In the genomic region with DNA sequence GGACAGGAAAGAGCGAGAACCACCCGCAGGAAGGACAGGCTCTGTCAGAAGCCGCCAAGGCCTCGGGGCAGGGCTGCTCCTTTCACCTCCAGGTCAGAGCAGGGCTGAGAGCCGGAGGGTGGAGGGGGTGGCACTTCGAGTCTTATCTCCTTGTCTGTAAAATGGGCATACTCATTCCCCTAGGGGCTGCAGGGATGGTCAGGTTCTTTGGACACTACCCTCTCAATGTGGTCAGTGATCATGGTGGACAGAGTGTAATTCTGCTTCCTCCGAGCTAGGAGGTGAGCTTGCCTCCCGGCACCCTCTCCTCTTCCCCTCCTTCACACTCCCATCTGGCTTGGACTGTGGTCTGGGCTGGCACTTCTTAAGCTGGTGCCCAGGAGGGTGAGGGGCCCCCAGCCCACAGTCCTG, we compare ENCODE assay signal across 17 cellular contexts. TPM values are rescaled to one million over a fixed set of nuclear protein-coding genes. Genes with fewer than 3 reads are reported as not detected.
DNase-seq lines count a peak whose midpoint lies in the region; ATAC-seq, FAIRE-seq and TF ChIP-seq lines count a peak whose summit lies in the region.
"Had no signal": no experiment of that assay in that cellular context is flagged by ENCODE, and none has a peak within 500 bp of the region (broad histone marks: within the 10 kb centered on the region; RNA-seq: fewer than 3 reads in every experiment).

No MANE protein-coding gene starts in this region.

- H3K9me3 ChIP-seq in K562 (replicated peaks; ENCODE audit: control insufficient read depth, insufficient read depth, low read depth, low read length) (no peaks in the 10 kb centered on the region), endothelial cell of umbilical vein (replicated peaks; ENCODE audit: control insufficient read depth, insufficient read depth, low read length) (no peaks in the 10 kb centered on the region), tibial artery (no peaks in the 10 kb centered on the region)
- H3K9me3 ChIP-seq in naive thymus-derived CD4-positive, alpha-beta T cell (ENCODE audit: control insufficient read depth in 2 of 3, low read length in 3 of 3) = no peaks in the 10 kb centered on the region

- H3K36me3 Mint-ChIP-seq in naive thymus-derived CD4-positive, alpha-beta T cell = no peaks in the 10 kb centered on the region
- H3K36me3 Mint-ChIP-seq: activated naive CD4-positive, alpha-beta T cell treated with anti-CD3 and anti-CD28 coated beads, Interleukin-2, amount 10 ng/mL, durations not matched to agents 7 days and 5 days had no signal

- BruUV-seq in K562 (replicated peaks; lab: Mats Ljungman, UMichigan) = no TSS peak
- no TSS peak for BruUV-seq in endothelial cell of umbilical vein (replicated peaks; lab: Mats Ljungman, UMichigan)

- H2AFZ ChIP-seq in K562 (ENCODE audit: low read depth, low read length) (no peak overlapping the region), endothelial cell of umbilical vein (ENCODE audit: low read depth, low read length) (no peak overlapping the region)
- H2AFZ ChIP-seq: hepatocyte had no signal

- H3K79me2 ChIP-seq in K562 (ENCODE audit: control insufficient read depth, insufficient read depth, low read length) (no peaks in the 10 kb centered on the region), endothelial cell of umbilical vein (ENCODE audit: control insufficient read depth, insufficient read depth, low read length) (peaks cover 73% of the 10 kb centered on the region)
- H3K79me2 ChIP-seq: hepatocyte had no signal

- H3K36me3 ChIP-seq in K562 (ENCODE audit: control insufficient read depth, insufficient read depth, low read length) (no peaks in the 10 kb centered on the region), endothelial cell of umbilical vein (ENCODE audit: control insufficient read depth in 2 of 2, extremely low read depth in 1 of 2, insufficient read depth in 2 of 2, low read length in 2 of 2) (peaks cover 14 to 30% of the 10 kb centered on the region in 2 experiments), tibial artery (peaks cover 13 to 34% (median 21%) of the 10 kb centered on the region in 3 donors)
- H3K36me3 ChIP-seq in naive thymus-derived CD4-positive, alpha-beta T cell (ENCODE audit: control insufficient read depth in 2 of 3, insufficient read depth in 3 of 3, low read length in 3 of 3) = no peaks in the 10 kb centered on the region

- no peak overlapping the region for H3K4me3 ChIP-seq in K562
- peak overlapping the region; percentile 94 to 99 (median 94) for H3K4me3 ChIP-seq in endothelial cell of umbilical vein (replicated peaks in 1 of 3; ENCODE audit: insufficient read depth in 1 of 3, low read depth in 1 of 3, low read length in 3 of 3)
- no peak overlapping the region for H3K4me3 ChIP-seq in naive thymus-derived CD4-positive, alpha-beta T cell (ENCODE audit: low read length)
- H3K4me3 ChIP-seq in tibial artery = peak overlapping the region; percentile 3 to 14
- H3K4me3 ChIP-seq: hepatocyte had no signal

- peaks cover 7 to 17% (median 11%) of the 10 kb centered on the region in 7 donors for H3K4me1 Mint-ChIP-seq in naive thymus-derived CD4-positive, alpha-beta T cell

- H3K9ac ChIP-seq in K562 (ENCODE audit: insufficient read depth in 1 of 2, low read depth in 2 of 2, low read length in 2 of 2) = peak overlapping the region in 1 of 2 experiments; percentile 48; a peak in 1 of 4 replicates
- peak overlapping the region; percentile 100 for H3K9ac ChIP-seq in endothelial cell of umbilical vein (replicated peaks; ENCODE audit: extremely low read depth, insufficient read depth, low read length)

- dilution Hi-C loops in endothelial cell of umbilical vein (cut with MboI; ENCODE audit: extremely low pct_ligation_motif_present, low sequenced_read_pairs) = no loop called here

- H3K4me1 ChIP-seq in K562 (replicated peaks in 1 of 2; ENCODE audit: control insufficient read depth in 2 of 2, insufficient read depth in 2 of 2, low read length in 2 of 2) (peaks cover 0 to 10% of the 10 kb centered on the region in 2 experiments; a peak in 1 of 5 replicates), endothelial cell of umbilical vein (ENCODE audit: control insufficient read depth, extremely low read depth, insufficient read depth, low read length) (peaks cover 43% of the 10 kb centered on the region), tibial artery (peaks cover 0 to 46% (median 17%) of the 10 kb centered on the region in 4 donors)
- H3K4me1 ChIP-seq in naive thymus-derived CD4-positive, alpha-beta T cell (ENCODE audit: control insufficient read depth in 2 of 2, insufficient read depth in 2 of 2, low read length in 2 of 2) = peaks cover 0 to 13% of the 10 kb centered on the region in 2 donors

- POLR2A ChIA-PET in K562 (lab: Yijun Ruan, JAX) = interaction anchor here (1.7 kb wide), 1 partner anchor 9 kb away, joined by 6 read pairs; no protein-coding TSS in a partner anchor
- POLR2A ChIA-PET in endothelial cell of umbilical vein (lab: Charles Lee) = interaction anchor here (0.9 to 4.4 kb wide), 7 partner anchors 9 to 152 kb away, joined by 3 to 38 read pairs (median 6); a partner anchor contains a TSS
- POLR2A ChIA-PET in naive thymus-derived CD4-positive, alpha-beta T cell (lab: Charles Lee) = no interaction called here

- peak; percentile 17; the same call in 1 of the 3 replicates for ATAC-seq in K562
- ATAC-seq in naive thymus-derived CD4-positive, alpha-beta T cell = peak; percentile 8
- ATAC-seq: left lobe of liver had no signal

- no peak for TF ChIP-seq RAD21 in K562 (CRISPR knock-in tag; conservative IDR thresholded peaks at IDR 0.05 in 1 of 2, IDR thresholded peaks at IDR 0.05 in 1 of 2)

- CTCF ChIA-PET in K562 (lab: Yijun Ruan, JAX; ENCODE audit: low intra/inter-chr PET ratio) = no interaction called here
- CTCF ChIA-PET in endothelial cell of umbilical vein (lab: Charles Lee) = interaction anchor here (0.6 to 5.6 kb wide), 15 partner anchors 11 to 179 kb away, joined by 3 to 58 read pairs (median 5); a partner anchor contains a TSS
- CTCF ChIA-PET in naive thymus-derived CD4-positive, alpha-beta T cell (lab: Charles Lee) = interaction anchor here (0.5 kb wide), 1 partner anchor 1499 kb away, joined by 3 read pairs; no protein-coding TSS in a partner anchor

- no peak overlapping the region for H3K27ac ChIP-seq in K562 (ENCODE audit: extremely low read depth, low read depth, low read length)
- peak overlapping the region; percentile 100 for H3K27ac ChIP-seq in endothelial cell of umbilical vein (ENCODE audit: insufficient read depth, low read depth, low read length)
- no peak overlapping the region for H3K27ac ChIP-seq in naive thymus-derived CD4-positive, alpha-beta T cell (ENCODE audit: low read depth, low read length)
- H3K27ac ChIP-seq in tibial artery = peak overlapping the region; percentile 71 to 73
- H3K27ac ChIP-seq: hepatocyte, HL-60 had no signal

- H4K20me1 ChIP-seq in K562 (replicated peaks; ENCODE audit: control insufficient read depth, insufficient read depth, low read length) = no peaks in the 10 kb centered on the region; the same call in 1 of the 2 replicates
- H4K20me1 ChIP-seq in endothelial cell of umbilical vein (replicated peaks; ENCODE audit: control insufficient read depth, extremely low read depth, insufficient read depth, low read length) = no peaks in the 10 kb centered on the region

- intact Hi-C loops in K562 (cut with micrococcal nuclease) (no loop called here), endothelial cell of umbilical vein (cut with micrococcal nuclease) (loop anchor here (1.0 to 5.0 kb wide), 2 partner anchors 84 to 174 kb away; no protein-coding TSS in a partner anchor), tibial artery (cut with DNase I; ENCODE audit: low total_unique reads) (no loop called here)
- intact Hi-C loops in naive thymus-derived CD4-positive, alpha-beta T cell (cut with micrococcal nuclease) = no loop called here

- TF ChIP-seq POLR2A in K562 (conservative IDR thresholded peaks at IDR 0.05) (no peak), endothelial cell of umbilical vein (IDR thresholded peaks at IDR 0.05; ENCODE audit: low read depth, low read length) (peak; percentile 89)

- no peaks in the 10 kb centered on the region for H3K27me3 Mint-ChIP-seq in naive thymus-derived CD4-positive, alpha-beta T cell

- no peak for FAIRE-seq in K562 (lab: Jason Lieb, UNC)
- FAIRE-seq in endothelial cell of umbilical vein (lab: Jason Lieb, UNC) = no peak
- FAIRE-seq: colon had no signal

- in situ Hi-C loops in K562 (cut with MboI) = no loop called here

- H3K9me3 Mint-ChIP-seq in naive thymus-derived CD4-positive, alpha-beta T cell = no peaks in the 10 kb centered on the region
- H3K9me3 Mint-ChIP-seq: activated naive CD4-positive, alpha-beta T cell treated with anti-CD3 and anti-CD28 coated beads, Interleukin-2, amount 10 ng/mL, durations not matched to agents 7 days and 5 days had no signal

- H3K27ac Mint-ChIP-seq in naive thymus-derived CD4-positive, alpha-beta T cell = peak overlapping the region in 3 of 9 donors; percentile 13 to 51 (median 14)
- H3K27ac Mint-ChIP-seq: activated naive CD4-positive, alpha-beta T cell treated with anti-CD3 and anti-CD28 coated beads, Interleukin-2, amount 10 ng/mL, durations not matched to agents 7 days and 5 days had no signal

- DNase-seq in K562 (ENCODE audit: extremely low read depth in 1 of 4, low spot score in 3 of 4) (no peak), endothelial cell of umbilical vein (ENCODE audit: low read depth, low spot score) (peak; percentile 62), tibial artery (no peak), NCI-H345 treated with DMSO at 0.1 percent for 48 hours (lab: John Stamatoyannopoulos, UW; ENCODE audit: unreplicated experiment) (no peak), AG20443 (ENCODE audit: low spot score) (no peak), amniotic stem cell (lab: John Stamatoyannopoulos, UW) (no peak)
- DNase-seq in naive thymus-derived CD4-positive, alpha-beta T cell = no peak
- DNase-seq: activated naive CD4-positive, alpha-beta T cell treated with anti-CD3 and anti-CD28 coated beads, Interleukin-2, amount 10 ng/mL, durations not matched to agents 7 days and 5 days; C1 segment of cervical spinal cord; Kasumi-1; NCI-H1417 treated with DMSO at 0.1 percent for 48 hours; NCI-H345; occipital lobe had no signal

- 25% methylated on average over 8 of the region's 8 CpGs for WGBS in K562 (ENCODE audit: insufficient coverage, low coverage, missing lambda C conversion rate)

- H3K4me3 Mint-ChIP-seq in naive thymus-derived CD4-positive, alpha-beta T cell = no peak overlapping the region
- H3K4me3 Mint-ChIP-seq: activated naive CD4-positive, alpha-beta T cell treated with anti-CD3 and anti-CD28 coated beads, Interleukin-2, amount 10 ng/mL, durations not matched to agents 7 days and 5 days had no signal

- no peaks in the 10 kb centered on the region for H3K9me1 ChIP-seq in K562 (ENCODE audit: control insufficient read depth, insufficient read depth, low read length)
- H3K9me1 ChIP-seq in endothelial cell of umbilical vein (replicated peaks; ENCODE audit: control insufficient read depth, extremely low read depth, insufficient read depth, low read length) = no peaks in the 10 kb centered on the region

- H3K4me2 ChIP-seq in K562 (ENCODE audit: insufficient read depth, low read length) = no peak overlapping the region
- peak overlapping the region; percentile 88 for H3K4me2 ChIP-seq in endothelial cell of umbilical vein (ENCODE audit: insufficient read depth, low read length)
- H3K4me2 ChIP-seq: hepatocyte had no signal

- TF ChIP-seq CTCF in K562 (IDR thresholded peaks at IDR 0.05 in 2 of 3, conservative IDR thresholded peaks at IDR 0.05 in 1 of 3; ENCODE audit: insufficient read depth in 2 of 3, low read depth in 1 of 3, low read length in 3 of 3) = no peak
- TF ChIP-seq CTCF in endothelial cell of umbilical vein (IDR thresholded peaks at IDR 0.05; ENCODE audit: extremely low read depth in 1 of 2, insufficient read depth in 1 of 2, low read depth in 1 of 2, low read length in 2 of 2) = no peak
- no peak for TF ChIP-seq CTCF in tibial artery (IDR thresholded peaks at IDR 0.05)

- H3K27me3 ChIP-seq in K562 (ENCODE audit: control insufficient read depth in 2 of 2, insufficient read depth in 2 of 2, low read length in 2 of 2) (peaks cover 20 to 47% of the 10 kb centered on the region in 2 experiments), endothelial cell of umbilical vein (ENCODE audit: control insufficient read depth in 2 of 2, insufficient read depth in 2 of 2, low read length in 2 of 2) (no peaks in the 10 kb centered on the region), tibial artery (no peaks in the 10 kb centered on the region)
- no peaks in the 10 kb centered on the region for H3K27me3 ChIP-seq in naive thymus-derived CD4-positive, alpha-beta T cell (ENCODE audit: control insufficient read depth in 2 of 2, insufficient read depth in 2 of 2, low read length in 2 of 2)
- H3K27me3 ChIP-seq: hepatocyte had no signal

- TF ChIP-seq EP300 in K562 (IDR thresholded peaks at IDR 0.05; ENCODE audit: low read length) = no peak

RNA-seq across cellular contexts. Expression of a gene that starts 39.6 kb away (rescaled TPM):
- 1.8 and 5.3 TPM in 2 replicates for total RNA-seq in K562 (2011; cell fraction: chromatin; rRNA removed; ENCODE audit: low replicate concordance)
- 3.2 and 3.3 TPM in 2 replicates for total RNA-seq in K562 (2011; cell fraction: nucleolus; rRNA removed)
- total RNA-seq in K562 (2011; cell fraction: nucleoplasm; rRNA removed) = 2.8 and 3.2 TPM in 2 replicates
- total RNA-seq in K562 (2014; rRNA removed) = 2.2 and 3.1 TPM in 2 replicates
- 0.95 and 1.1 TPM in 2 replicates for total RNA-seq in K562 (2014; rRNA removed; fragmentation: Illumina TruSeq; extraction: Trizol)
- 0.79 and 0.83 TPM in 2 replicates for total RNA-seq in K562 (2015; rRNA removed; fragmentation: Illumina TruSeq; extraction: Trizol)
- total RNA-seq in K562 (2021) = 2.9 and 3.0 TPM in 2 replicates
- polyA plus RNA-seq in K562 (2011; rRNA removed) = 0.65 and 0.67 TPM in 2 replicates
- polyA plus RNA-seq in K562 (2011; cell fraction: cytosol; rRNA removed) = 0.66 and 0.88 TPM in 2 replicates
- polyA plus RNA-seq in K562 (2011; cell fraction: nucleus; rRNA removed) = 0.83 and 2.0 TPM in 2 replicates
- polyA plus RNA-seq in K562 (2012) = 1.9 and 18.5 TPM in 2 replicates
- polyA plus RNA-seq in K562 (2014; fragmentation: Illumina TruSeq; extraction: Trizol) = 2.1 TPM in 2 replicates
- under 1 TPM; 0.08 to 0.15 TPM for polyA plus RNA-seq in K562 (2014; fragmentation: Nextera tagmentation; extraction: Ambion mirVana)
- 1.7 TPM in 2 replicates for polyA plus RNA-seq in K562 (2014; rRNA removed)
- 0.27 and 0.81 TPM in 2 replicates for polyA minus RNA-seq in K562 (2011; rRNA and poly(A)+ RNA removed)
- 0.95 and 2.0 TPM in 2 replicates for polyA minus RNA-seq in K562 (2011; cell fraction: cytosol; rRNA and poly(A)+ RNA removed)
- polyA minus RNA-seq in K562 (2011; cell fraction: nucleus; rRNA and poly(A)+ RNA removed) = 1.4 and 1.9 TPM in 2 replicates
- total RNA-seq in endothelial cell of umbilical vein = 407 and 416 TPM in 2 replicates
- polyA plus RNA-seq in endothelial cell of umbilical vein = 356 and 385 TPM in 2 replicates
- polyA plus RNA-seq in endothelial cell of umbilical vein (2011; cell fraction: cytosol; rRNA removed) = 317 and 396 TPM in 2 replicates
- polyA plus RNA-seq in endothelial cell of umbilical vein (2011; cell fraction: nucleus; rRNA removed) = 509 and 635 TPM in 2 replicates
- polyA plus RNA-seq in endothelial cell of umbilical vein (2012) = 125 and 130 TPM in 2 replicates
- polyA minus RNA-seq in endothelial cell of umbilical vein = 566 and 594 TPM in 2 replicates
- polyA minus RNA-seq in endothelial cell of umbilical vein (2011; cell fraction: cytosol; rRNA and poly(A)+ RNA removed) = 16.0 TPM
- 401 and 590 TPM in 2 replicates for polyA minus RNA-seq in endothelial cell of umbilical vein (2011; cell fraction: nucleus; rRNA and poly(A)+ RNA removed)
- total RNA-seq in naive thymus-derived CD4-positive, alpha-beta T cell = 10 to 100 TPM in 3 of 5 experiments, 1 to 10 TPM in 2; 5.8 to 43.4 (median 12.6) TPM
- polyA plus RNA-seq in naive thymus-derived CD4-positive, alpha-beta T cell = 10 to 100 TPM in 1 of 2 donors, 1 to 10 TPM in 1; 4.9 to 11.6 TPM

Comparison
In these comparisons a context has a peak if more than half of its experiments do, and no peak if none do; other contexts are left out.
1. H3K27ac ChIP-seq: peak in endothelial cell of umbilical vein (single experiment) and tibial artery (2 of 2); none in K562 (single experiment) and naive thymus-derived CD4-positive, alpha-beta T cell (single experiment).
2. H3K4me3 ChIP-seq: peak in endothelial cell of umbilical vein (3 of 3) and tibial artery (2 of 2); none in K562 (single experiment) and naive thymus-derived CD4-positive, alpha-beta T cell (single experiment).